1 cellular context compared by ENCODE assay signal in the genomic region with DNA sequence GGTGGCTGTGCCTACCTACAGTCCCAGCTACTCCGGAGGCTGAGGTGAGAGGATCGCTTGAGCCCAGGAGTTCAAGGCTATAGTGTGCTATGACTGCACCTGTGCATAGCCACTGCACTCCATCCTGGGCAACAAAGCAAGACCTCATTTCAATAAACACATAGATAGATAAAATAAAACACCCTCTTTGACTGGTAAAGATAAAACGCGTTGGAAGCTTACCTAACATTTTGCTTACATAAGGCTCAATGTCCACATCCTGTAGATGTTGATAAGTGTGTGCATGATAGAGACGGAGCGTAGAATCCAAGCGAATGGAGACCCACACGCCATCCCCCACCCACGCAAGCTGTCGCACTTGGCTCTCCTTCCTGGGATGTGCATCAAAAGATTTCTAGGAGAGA.
TF ChIP-seq lines count a peak whose summit lies in the region.

No MANE protein-coding gene starts in this region.

TF ChIP-seq in HepG2, 621 proteins besides CTCF, POLR2A, EP300 and RAD21 (continued from another document and continues in another):
- TF ChIP-seq, protein P1, sequence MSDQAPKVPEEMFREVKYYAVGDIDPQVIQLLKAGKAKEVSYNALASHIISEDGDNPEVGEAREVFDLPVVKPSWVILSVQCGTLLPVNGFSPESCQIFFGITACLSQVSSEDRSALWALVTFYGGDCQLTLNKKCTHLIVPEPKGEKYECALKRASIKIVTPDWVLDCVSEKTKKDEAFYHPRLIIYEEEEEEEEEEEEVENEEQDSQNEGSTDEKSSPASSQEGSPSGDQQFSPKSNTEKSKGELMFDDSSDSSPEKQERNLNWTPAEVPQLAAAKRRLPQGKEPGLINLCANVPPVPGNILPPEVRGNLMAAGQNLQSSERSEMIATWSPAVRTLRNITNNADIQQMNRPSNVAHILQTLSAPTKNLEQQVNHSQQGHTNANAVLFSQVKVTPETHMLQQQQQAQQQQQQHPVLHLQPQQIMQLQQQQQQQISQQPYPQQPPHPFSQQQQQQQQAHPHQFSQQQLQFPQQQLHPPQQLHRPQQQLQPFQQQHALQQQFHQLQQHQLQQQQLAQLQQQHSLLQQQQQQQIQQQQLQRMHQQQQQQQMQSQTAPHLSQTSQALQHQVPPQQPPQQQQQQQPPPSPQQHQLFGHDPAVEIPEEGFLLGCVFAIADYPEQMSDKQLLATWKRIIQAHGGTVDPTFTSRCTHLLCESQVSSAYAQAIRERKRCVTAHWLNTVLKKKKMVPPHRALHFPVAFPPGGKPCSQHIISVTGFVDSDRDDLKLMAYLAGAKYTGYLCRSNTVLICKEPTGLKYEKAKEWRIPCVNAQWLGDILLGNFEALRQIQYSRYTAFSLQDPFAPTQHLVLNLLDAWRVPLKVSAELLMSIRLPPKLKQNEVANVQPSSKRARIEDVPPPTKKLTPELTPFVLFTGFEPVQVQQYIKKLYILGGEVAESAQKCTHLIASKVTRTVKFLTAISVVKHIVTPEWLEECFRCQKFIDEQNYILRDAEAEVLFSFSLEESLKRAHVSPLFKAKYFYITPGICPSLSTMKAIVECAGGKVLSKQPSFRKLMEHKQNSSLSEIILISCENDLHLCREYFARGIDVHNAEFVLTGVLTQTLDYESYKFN (CRISPR knock-in tag; conservative IDR thresholded peaks at IDR 0.05), result peak; percentile 94
- TF ChIP-seq HOXA9 (CRISPR knock-in tag; IDR thresholded peaks at IDR 0.05; ENCODE audit: borderline replicate concordance), result no peak
- peak; percentile 84 for TF ChIP-seq SAP130 (CRISPR knock-in tag; IDR thresholded peaks at IDR 0.05; ENCODE audit: low read depth)
- TF ChIP-seq, protein P2, sequence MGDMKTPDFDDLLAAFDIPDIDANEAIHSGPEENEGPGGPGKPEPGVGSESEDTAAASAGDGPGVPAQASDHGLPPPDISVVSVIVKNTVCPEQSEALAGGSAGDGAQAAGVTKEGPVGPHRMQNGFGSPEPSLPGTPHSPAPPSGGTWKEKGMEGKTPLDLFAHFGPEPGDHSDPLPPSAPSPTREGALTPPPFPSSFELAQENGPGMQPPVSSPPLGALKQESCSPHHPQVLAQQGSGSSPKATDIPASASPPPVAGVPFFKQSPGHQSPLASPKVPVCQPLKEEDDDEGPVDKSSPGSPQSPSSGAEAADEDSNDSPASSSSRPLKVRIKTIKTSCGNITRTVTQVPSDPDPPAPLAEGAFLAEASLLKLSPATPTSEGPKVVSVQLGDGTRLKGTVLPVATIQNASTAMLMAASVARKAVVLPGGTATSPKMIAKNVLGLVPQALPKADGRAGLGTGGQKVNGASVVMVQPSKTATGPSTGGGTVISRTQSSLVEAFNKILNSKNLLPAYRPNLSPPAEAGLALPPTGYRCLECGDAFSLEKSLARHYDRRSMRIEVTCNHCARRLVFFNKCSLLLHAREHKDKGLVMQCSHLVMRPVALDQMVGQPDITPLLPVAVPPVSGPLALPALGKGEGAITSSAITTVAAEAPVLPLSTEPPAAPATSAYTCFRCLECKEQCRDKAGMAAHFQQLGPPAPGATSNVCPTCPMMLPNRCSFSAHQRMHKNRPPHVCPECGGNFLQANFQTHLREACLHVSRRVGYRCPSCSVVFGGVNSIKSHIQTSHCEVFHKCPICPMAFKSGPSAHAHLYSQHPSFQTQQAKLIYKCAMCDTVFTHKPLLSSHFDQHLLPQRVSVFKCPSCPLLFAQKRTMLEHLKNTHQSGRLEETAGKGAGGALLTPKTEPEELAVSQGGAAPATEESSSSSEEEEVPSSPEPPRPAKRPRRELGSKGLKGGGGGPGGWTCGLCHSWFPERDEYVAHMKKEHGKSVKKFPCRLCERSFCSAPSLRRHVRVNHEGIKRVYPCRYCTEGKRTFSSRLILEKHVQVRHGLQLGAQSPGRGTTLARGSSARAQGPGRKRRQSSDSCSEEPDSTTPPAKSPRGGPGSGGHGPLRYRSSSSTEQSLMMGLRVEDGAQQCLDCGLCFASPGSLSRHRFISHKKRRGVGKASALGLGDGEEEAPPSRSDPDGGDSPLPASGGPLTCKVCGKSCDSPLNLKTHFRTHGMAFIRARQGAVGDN (CRISPR knock-in tag; IDR thresholded peaks at IDR 0.05), result peak; percentile 12; the same call in 1 of the 2 replicates
- TF ChIP-seq ZNF839 (CRISPR knock-in tag; IDR thresholded peaks at IDR 0.05; ENCODE audit: borderline replicate concordance), result no peak
- TF ChIP-seq ATM (IDR thresholded peaks at IDR 0.05; ENCODE audit: borderline replicate concordance), result no peak
- TF ChIP-seq, protein P3, sequence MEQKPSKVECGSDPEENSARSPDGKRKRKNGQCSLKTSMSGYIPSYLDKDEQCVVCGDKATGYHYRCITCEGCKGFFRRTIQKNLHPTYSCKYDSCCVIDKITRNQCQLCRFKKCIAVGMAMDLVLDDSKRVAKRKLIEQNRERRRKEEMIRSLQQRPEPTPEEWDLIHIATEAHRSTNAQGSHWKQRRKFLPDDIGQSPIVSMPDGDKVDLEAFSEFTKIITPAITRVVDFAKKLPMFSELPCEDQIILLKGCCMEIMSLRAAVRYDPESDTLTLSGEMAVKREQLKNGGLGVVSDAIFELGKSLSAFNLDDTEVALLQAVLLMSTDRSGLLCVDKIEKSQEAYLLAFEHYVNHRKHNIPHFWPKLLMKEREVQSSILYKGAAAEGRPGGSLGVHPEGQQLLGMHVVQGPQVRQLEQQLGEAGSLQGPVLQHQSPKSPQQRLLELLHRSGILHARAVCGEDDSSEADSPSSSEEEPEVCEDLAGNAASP (CRISPR knock-in tag; IDR thresholded peaks at IDR 0.05; ENCODE audit: borderline replicate concordance), result peak; percentile 66; the same call in 1 of the 2 replicates
- no peak for TF ChIP-seq SUZ12 (IDR thresholded peaks at IDR 0.05; ENCODE audit: low read depth, low read length)
- peak; percentile 48; the same call in 1 of the 2 replicates for TF ChIP-seq ZNF3 (CRISPR knock-in tag; IDR thresholded peaks at IDR 0.05)
- TF ChIP-seq TEAD3 (CRISPR knock-in tag; optimal IDR thresholded peaks at IDR 0.05; ENCODE audit: borderline replicate concordance), result peak; percentile 77
- peak; percentile 51; the same call in 1 of the 2 replicates for TF ChIP-seq HOXD1 (CRISPR knock-in tag; IDR thresholded peaks at IDR 0.05)
- TF ChIP-seq ZNF556 (CRISPR knock-in tag; IDR thresholded peaks at IDR 0.05; ENCODE audit: borderline replicate concordance), result peak; percentile 68; the same call in 1 of the 2 replicates
- peak; percentile 20; the same call in 1 of the 2 replicates for TF ChIP-seq STAG1 (CRISPR knock-in tag; IDR thresholded peaks at IDR 0.05)
- 0 out of 2 replicates have a peak, but pooled peaks have one; percentile 57 for TF ChIP-seq ZMYM4 (CRISPR knock-in tag; IDR thresholded peaks at IDR 0.05)
- TF ChIP-seq, protein P4, sequence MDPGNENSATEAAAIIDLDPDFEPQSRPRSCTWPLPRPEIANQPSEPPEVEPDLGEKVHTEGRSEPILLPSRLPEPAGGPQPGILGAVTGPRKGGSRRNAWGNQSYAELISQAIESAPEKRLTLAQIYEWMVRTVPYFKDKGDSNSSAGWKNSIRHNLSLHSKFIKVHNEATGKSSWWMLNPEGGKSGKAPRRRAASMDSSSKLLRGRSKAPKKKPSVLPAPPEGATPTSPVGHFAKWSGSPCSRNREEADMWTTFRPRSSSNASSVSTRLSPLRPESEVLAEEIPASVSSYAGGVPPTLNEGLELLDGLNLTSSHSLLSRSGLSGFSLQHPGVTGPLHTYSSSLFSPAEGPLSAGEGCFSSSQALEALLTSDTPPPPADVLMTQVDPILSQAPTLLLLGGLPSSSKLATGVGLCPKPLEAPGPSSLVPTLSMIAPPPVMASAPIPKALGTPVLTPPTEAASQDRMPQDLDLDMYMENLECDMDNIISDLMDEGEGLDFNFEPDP (CRISPR knock-in tag; conservative IDR thresholded peaks at IDR 0.05), result no peak
- TF ChIP-seq ZNF781 (CRISPR knock-in tag; IDR thresholded peaks at IDR 0.05; ENCODE audit: borderline replicate concordance, not compliant biosample characterization), result no peak
- peak; percentile 64; the same call in 1 of the 2 replicates for TF ChIP-seq MYC (CRISPR knock-in tag; IDR thresholded peaks at IDR 0.05; ENCODE audit: borderline replicate concordance)
- TF ChIP-seq GFI1 (CRISPR knock-in tag; IDR thresholded peaks at IDR 0.05; ENCODE audit: borderline replicate concordance), result peak; percentile 72
- peak; percentile 79 for TF ChIP-seq ARNTL (CRISPR knock-in tag; IDR thresholded peaks at IDR 0.05)
- no peak for TF ChIP-seq TOPORS (CRISPR knock-in tag; IDR thresholded peaks at IDR 0.05)
- TF ChIP-seq RXRA (CRISPR knock-in tag; IDR thresholded peaks at IDR 0.05), result peak; percentile 48; the same call in 1 of the 2 replicates
- TF ChIP-seq ZNF674 (CRISPR knock-in tag; IDR thresholded peaks at IDR 0.05; ENCODE audit: low read depth), result no peak
- TF ChIP-seq ZKSCAN8 (CRISPR knock-in tag; IDR thresholded peaks at IDR 0.05; ENCODE audit: borderline replicate concordance), result no peak
- peak; percentile 58 for TF ChIP-seq SP5 (CRISPR knock-in tag; IDR thresholded peaks at IDR 0.05; ENCODE audit: borderline replicate concordance, low read depth)
- no peak for TF ChIP-seq ZNF263 (CRISPR knock-in tag; IDR thresholded peaks at IDR 0.05)
- peak; percentile 74; the same call in 1 of the 2 replicates for TF ChIP-seq ZNF788 (CRISPR knock-in tag; IDR thresholded peaks at IDR 0.05; ENCODE audit: borderline replicate concordance)
- no peak for TF ChIP-seq NFKB2 (CRISPR knock-in tag; IDR thresholded peaks at IDR 0.05; ENCODE audit: borderline replicate concordance)
- no peak for TF ChIP-seq TEAD2 (CRISPR knock-in tag; IDR thresholded peaks at IDR 0.05)
- no peak for TF ChIP-seq ZIK1 (CRISPR knock-in tag; IDR thresholded peaks at IDR 0.05; ENCODE audit: borderline replicate concordance, low read depth)
- TF ChIP-seq GABPA (IDR thresholded peaks at IDR 0.05; ENCODE audit: low read depth, low read length), result no peak
- TF ChIP-seq GABPA (CRISPR knock-in tag; IDR thresholded peaks at IDR 0.05; ENCODE audit: low read depth), result peak; percentile 53; the same call in 1 of the 2 replicates
- TF ChIP-seq ZNF234 (CRISPR knock-in tag; conservative IDR thresholded peaks at IDR 0.05), result no peak
- TF ChIP-seq ERF (CRISPR knock-in tag; IDR thresholded peaks at IDR 0.05), result peak; percentile 89
- TF ChIP-seq NCOA1 (CRISPR knock-in tag; IDR thresholded peaks at IDR 0.05), result no peak
- TF ChIP-seq, protein P5, sequence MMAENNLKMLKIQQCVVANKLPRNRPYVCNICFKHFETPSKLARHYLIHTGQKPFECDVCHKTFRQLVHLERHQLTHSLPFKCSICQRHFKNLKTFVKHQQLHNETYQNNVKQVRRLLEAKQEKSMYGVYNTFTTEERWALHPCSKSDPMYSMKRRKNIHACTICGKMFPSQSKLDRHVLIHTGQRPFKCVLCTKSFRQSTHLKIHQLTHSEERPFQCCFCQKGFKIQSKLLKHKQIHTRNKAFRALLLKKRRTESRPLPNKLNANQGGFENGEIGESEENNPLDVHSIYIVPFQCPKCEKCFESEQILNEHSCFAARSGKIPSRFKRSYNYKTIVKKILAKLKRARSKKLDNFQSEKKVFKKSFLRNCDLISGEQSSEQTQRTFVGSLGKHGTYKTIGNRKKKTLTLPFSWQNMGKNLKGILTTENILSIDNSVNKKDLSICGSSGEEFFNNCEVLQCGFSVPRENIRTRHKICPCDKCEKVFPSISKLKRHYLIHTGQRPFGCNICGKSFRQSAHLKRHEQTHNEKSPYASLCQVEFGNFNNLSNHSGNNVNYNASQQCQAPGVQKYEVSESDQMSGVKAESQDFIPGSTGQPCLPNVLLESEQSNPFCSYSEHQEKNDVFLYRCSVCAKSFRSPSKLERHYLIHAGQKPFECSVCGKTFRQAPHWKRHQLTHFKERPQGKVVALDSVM (CRISPR knock-in tag; IDR thresholded peaks at IDR 0.05), result peak; percentile 99
- no peak; the same call in 1 of the 2 replicates for TF ChIP-seq ZSCAN21 (CRISPR knock-in tag; IDR thresholded peaks at IDR 0.05; ENCODE audit: borderline replicate concordance)
- TF ChIP-seq BORCS8-MEF2B (CRISPR knock-in tag; IDR thresholded peaks at IDR 0.05), result no peak
- TF ChIP-seq SSRP1 (CRISPR knock-in tag; IDR thresholded peaks at IDR 0.05), result 0 out of 2 replicates have a peak, but pooled peaks have one; percentile 62
- peak; percentile 88 for TF ChIP-seq FOXO1 (CRISPR knock-in tag; IDR thresholded peaks at IDR 0.05)
- no peak for TF ChIP-seq NFE2 (CRISPR knock-in tag; IDR thresholded peaks at IDR 0.05)
- TF ChIP-seq, protein P6, sequence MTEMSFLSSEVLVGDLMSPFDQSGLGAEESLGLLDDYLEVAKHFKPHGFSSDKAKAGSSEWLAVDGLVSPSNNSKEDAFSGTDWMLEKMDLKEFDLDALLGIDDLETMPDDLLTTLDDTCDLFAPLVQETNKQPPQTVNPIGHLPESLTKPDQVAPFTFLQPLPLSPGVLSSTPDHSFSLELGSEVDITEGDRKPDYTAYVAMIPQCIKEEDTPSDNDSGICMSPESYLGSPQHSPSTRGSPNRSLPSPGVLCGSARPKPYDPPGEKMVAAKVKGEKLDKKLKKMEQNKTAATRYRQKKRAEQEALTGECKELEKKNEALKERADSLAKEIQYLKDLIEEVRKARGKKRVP (CRISPR knock-in tag; IDR thresholded peaks at IDR 0.05), result no peak
- TF ChIP-seq, protein P7, sequence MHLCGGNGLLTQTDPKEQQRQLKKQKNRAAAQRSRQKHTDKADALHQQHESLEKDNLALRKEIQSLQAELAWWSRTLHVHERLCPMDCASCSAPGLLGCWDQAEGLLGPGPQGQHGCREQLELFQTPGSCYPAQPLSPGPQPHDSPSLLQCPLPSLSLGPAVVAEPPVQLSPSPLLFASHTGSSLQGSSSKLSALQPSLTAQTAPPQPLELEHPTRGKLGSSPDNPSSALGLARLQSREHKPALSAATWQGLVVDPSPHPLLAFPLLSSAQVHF (CRISPR knock-in tag; IDR thresholded peaks at IDR 0.05), result no peak
- TF ChIP-seq THAP11 (CRISPR knock-in tag; IDR thresholded peaks at IDR 0.05), result 0 out of 2 replicates have a peak, but pooled peaks have one; percentile 48
- 0 out of 2 replicates have a peak, but pooled peaks have one; percentile 33 for TF ChIP-seq SALL2 (CRISPR knock-in tag; IDR thresholded peaks at IDR 0.05)
- TF ChIP-seq KDM1A (CRISPR knock-in tag; IDR thresholded peaks at IDR 0.05), result 0 out of 2 replicates have a peak, but pooled peaks have one; percentile 9
- peak; percentile 86 for TF ChIP-seq ZNF7 (CRISPR knock-in tag; IDR thresholded peaks at IDR 0.05)
- no peak for TF ChIP-seq CC2D1A (CRISPR knock-in tag; IDR thresholded peaks at IDR 0.05)
- TF ChIP-seq PHF8 (CRISPR knock-in tag; IDR thresholded peaks at IDR 0.05), result no peak
- no peak for TF ChIP-seq ZNF274 (CRISPR knock-in tag; IDR thresholded peaks at IDR 0.05)
- TF ChIP-seq ZFP82 (CRISPR knock-in tag; IDR thresholded peaks at IDR 0.05; ENCODE audit: borderline replicate concordance), result no peak
- TF ChIP-seq BCL6 (CRISPR knock-in tag; IDR thresholded peaks at IDR 0.05), result peak; percentile 49; the same call in 1 of the 2 replicates
- TF ChIP-seq SAFB2 (CRISPR knock-in tag; IDR thresholded peaks at IDR 0.05; ENCODE audit: borderline replicate concordance, low read depth), result no peak
- no peak for TF ChIP-seq ZSCAN31 (CRISPR knock-in tag; IDR thresholded peaks at IDR 0.05; ENCODE audit: low read depth)
- TF ChIP-seq, protein P8, sequence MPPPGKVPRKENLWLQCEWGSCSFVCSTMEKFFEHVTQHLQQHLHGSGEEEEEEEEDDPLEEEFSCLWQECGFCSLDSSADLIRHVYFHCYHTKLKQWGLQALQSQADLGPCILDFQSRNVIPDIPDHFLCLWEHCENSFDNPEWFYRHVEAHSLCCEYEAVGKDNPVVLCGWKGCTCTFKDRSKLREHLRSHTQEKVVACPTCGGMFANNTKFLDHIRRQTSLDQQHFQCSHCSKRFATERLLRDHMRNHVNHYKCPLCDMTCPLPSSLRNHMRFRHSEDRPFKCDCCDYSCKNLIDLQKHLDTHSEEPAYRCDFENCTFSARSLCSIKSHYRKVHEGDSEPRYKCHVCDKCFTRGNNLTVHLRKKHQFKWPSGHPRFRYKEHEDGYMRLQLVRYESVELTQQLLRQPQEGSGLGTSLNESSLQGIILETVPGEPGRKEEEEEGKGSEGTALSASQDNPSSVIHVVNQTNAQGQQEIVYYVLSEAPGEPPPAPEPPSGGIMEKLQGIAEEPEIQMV (CRISPR knock-in tag; IDR thresholded peaks at IDR 0.05; ENCODE audit: low read depth), result no peak
